Comparison of ENCODE assay signal across 1 cellular context in the genomic region with DNA sequence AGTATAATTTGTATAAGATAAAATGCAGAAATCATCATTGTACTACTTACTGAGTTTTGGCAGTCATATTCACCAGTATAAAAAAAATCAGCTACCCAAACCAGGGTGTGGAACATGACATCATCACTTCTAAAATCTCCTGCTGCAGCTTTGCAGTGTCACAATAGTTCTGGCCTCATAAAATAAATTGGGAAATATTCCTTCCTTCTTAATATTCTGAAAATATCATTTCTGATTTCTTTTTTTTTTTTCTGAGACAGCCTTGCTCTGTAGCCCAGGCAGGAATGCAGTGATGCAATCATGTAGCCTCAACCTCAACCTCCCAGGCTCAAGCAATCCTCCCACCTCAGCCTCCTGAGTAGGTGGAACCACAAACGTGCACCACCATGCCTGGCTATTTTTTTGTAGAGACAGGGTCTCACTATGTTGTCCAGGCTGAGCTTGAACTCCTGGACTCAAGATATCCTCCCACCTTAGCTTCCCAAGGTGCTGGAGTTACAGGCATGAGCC.
A peak's percentile ranks its signal among the peaks of the same experiment; 100 is the strongest.
TF ChIP-seq lines count a peak whose summit lies in the region.

No MANE protein-coding gene starts in this region.

TF ChIP-seq in HepG2, 621 proteins besides CTCF, POLR2A, EP300 and RAD21 (continued from another document):
- TF ChIP-seq, protein P1, sequence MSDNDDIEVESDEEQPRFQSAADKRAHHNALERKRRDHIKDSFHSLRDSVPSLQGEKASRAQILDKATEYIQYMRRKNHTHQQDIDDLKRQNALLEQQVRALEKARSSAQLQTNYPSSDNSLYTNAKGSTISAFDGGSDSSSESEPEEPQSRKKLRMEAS (IDR thresholded peaks at IDR 0.05): no peak
- TF ChIP-seq, protein P2, sequence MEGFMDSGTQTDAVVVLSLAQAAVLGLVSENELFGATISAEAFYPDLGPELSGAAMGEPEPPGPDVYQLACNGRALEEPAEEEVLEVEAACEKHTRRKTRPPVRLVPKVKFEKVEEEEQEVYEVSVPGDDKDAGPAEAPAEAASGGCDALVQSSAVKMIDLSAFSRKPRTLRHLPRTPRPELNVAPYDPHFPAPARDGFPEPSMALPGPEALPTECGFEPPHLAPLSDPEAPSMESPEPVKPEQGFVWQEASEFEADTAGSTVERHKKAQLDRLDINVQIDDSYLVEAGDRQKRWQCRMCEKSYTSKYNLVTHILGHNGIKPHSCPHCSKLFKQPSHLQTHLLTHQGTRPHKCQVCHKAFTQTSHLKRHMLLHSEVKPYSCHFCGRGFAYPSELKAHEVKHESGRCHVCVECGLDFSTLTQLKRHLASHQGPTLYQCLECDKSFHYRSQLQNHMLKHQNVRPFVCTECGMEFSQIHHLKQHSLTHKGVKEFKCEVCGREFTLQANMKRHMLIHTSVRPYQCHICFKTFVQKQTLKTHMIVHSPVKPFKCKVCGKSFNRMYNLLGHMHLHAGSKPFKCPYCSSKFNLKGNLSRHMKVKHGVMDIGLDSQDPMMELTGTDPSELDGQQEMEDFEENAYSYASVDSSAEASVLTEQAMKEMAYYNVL (CRISPR knock-in tag; IDR thresholded peaks at IDR 0.05; ENCODE audit: borderline replicate concordance): no peak
- TF ChIP-seq RFXANK (CRISPR knock-in tag; IDR thresholded peaks at IDR 0.05) (no peak), CREB1 (IDR thresholded peaks at IDR 0.05) (peak; percentile 55), CREB1 (CRISPR knock-in tag; IDR thresholded peaks at IDR 0.05) (no peak), ZNF292 (CRISPR knock-in tag; IDR thresholded peaks at IDR 0.05; ENCODE audit: borderline replicate concordance, low read depth) (no peak), CCDC6 (CRISPR knock-in tag; IDR thresholded peaks at IDR 0.05) (no peak), ZNF614 (CRISPR knock-in tag; IDR thresholded peaks at IDR 0.05; ENCODE audit: borderline replicate concordance) (no peak), ATF7 (IDR thresholded peaks at IDR 0.05) (peak; percentile 77), ATF7 (CRISPR knock-in tag; IDR thresholded peaks at IDR 0.05) (no peak), HCFC1 (IDR thresholded peaks at IDR 0.05; ENCODE audit: low read depth, low read length) (no peak)
- TF ChIP-seq, protein P3, sequence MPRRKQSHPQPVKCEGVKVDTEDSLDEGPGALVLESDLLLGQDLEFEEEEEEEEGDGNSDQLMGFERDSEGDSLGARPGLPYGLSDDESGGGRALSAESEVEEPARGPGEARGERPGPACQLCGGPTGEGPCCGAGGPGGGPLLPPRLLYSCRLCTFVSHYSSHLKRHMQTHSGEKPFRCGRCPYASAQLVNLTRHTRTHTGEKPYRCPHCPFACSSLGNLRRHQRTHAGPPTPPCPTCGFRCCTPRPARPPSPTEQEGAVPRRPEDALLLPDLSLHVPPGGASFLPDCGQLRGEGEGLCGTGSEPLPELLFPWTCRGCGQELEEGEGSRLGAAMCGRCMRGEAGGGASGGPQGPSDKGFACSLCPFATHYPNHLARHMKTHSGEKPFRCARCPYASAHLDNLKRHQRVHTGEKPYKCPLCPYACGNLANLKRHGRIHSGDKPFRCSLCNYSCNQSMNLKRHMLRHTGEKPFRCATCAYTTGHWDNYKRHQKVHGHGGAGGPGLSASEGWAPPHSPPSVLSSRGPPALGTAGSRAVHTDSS (CRISPR knock-in tag; conservative IDR thresholded peaks at IDR 0.05): no peak
- TF ChIP-seq, protein P4, sequence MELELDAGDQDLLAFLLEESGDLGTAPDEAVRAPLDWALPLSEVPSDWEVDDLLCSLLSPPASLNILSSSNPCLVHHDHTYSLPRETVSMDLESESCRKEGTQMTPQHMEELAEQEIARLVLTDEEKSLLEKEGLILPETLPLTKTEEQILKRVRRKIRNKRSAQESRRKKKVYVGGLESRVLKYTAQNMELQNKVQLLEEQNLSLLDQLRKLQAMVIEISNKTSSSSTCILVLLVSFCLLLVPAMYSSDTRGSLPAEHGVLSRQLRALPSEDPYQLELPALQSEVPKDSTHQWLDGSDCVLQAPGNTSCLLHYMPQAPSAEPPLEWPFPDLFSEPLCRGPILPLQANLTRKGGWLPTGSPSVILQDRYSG (CRISPR knock-in tag; IDR thresholded peaks at IDR 0.05): no peak
- TF ChIP-seq, protein P5, sequence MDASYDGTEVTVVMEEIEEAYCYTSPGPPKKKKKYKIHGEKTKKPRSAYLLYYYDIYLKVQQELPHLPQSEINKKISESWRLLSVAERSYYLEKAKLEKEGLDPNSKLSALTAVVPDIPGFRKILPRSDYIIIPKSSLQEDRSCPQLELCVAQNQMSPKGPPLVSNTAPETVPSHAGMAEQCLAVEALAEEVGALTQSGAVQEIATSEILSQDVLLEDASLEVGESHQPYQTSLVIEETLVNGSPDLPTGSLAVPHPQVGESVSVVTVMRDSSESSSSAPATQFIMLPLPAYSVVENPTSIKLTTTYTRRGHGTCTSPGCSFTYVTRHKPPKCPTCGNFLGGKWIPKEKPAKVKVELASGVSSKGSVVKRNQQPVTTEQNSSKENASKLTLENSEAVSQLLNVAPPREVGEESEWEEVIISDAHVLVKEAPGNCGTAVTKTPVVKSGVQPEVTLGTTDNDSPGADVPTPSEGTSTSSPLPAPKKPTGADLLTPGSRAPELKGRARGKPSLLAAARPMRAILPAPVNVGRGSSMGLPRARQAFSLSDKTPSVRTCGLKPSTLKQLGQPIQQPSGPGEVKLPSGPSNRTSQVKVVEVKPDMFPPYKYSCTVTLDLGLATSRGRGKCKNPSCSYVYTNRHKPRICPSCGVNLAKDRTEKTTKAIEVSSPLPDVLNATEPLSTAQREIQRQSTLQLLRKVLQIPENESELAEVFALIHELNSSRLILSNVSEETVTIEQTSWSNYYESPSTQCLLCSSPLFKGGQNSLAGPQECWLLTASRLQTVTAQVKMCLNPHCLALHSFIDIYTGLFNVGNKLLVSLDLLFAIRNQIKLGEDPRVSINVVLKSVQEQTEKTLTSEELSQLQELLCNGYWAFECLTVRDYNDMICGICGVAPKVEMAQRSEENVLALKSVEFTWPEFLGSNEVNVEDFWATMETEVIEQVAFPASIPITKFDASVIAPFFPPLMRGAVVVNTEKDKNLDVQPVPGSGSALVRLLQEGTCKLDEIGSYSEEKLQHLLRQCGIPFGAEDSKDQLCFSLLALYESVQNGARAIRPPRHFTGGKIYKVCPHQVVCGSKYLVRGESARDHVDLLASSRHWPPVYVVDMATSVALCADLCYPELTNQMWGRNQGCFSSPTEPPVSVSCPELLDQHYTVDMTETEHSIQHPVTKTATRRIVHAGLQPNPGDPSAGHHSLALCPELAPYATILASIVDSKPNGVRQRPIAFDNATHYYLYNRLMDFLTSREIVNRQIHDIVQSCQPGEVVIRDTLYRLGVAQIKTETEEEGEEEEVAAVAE (CRISPR knock-in tag; IDR thresholded peaks at IDR 0.05; ENCODE audit: borderline replicate concordance): no peak
